In genomic region chr2:233449071-233449901, GRCh38 we compare ENCODE assay signal across 8 cellular contexts.
DNase-seq lines count a peak whose midpoint lies in the region; ATAC-seq, FAIRE-seq and TF ChIP-seq lines count a peak whose summit lies in the region.

No MANE protein-coding gene starts in this region.

- no peak for FAIRE-seq in astrocyte (lab: Jason Lieb, UNC)

- peak; percentile 66 for TF ChIP-seq CTCF in astrocyte (IDR thresholded peaks at IDR 0.05; ENCODE audit: insufficient read depth, low read depth, low read length)

- no peaks in the 10 kb centered on the region for H3K27me3 Mint-ChIP-seq in astrocyte (ENCODE audit: low read depth, unreplicated experiment)
- H3K27me3 Mint-ChIP-seq in stimulated activated naive B cell treated with anti-CD40 and anti-IgM and Interleukin-4, amounts not matched to agents 10 μg/mL and 1 μg/mL and 100 μg/mL, for 72 hours: no peaks in the 10 kb centered on the region

- no peaks in the 10 kb centered on the region for H3K79me2 ChIP-seq in astrocyte (ENCODE audit: insufficient read depth, low read length)

- H3K9ac ChIP-seq in astrocyte (ENCODE audit: low read length): no peak overlapping the region

- no peak overlapping the region for H3K4me2 ChIP-seq in astrocyte (ENCODE audit: low read length)

- H3K4me3 Mint-ChIP-seq in astrocyte (ENCODE audit: unreplicated experiment): no peak overlapping the region
- H3K4me3 Mint-ChIP-seq in stimulated activated naive B cell treated with anti-CD40 and anti-IgM and Interleukin-4, amounts not matched to agents 10 μg/mL and 1 μg/mL and 100 μg/mL, for 72 hours: no peak overlapping the region

- DNase-seq in HEK293T (ENCODE audit: extremely low spot score): peak; percentile 69
- peak; percentile 14 for DNase-seq in astrocyte (ENCODE audit: low read depth)
- DNase-seq in hepatic stellate cell (ENCODE audit: low spot score): peak; percentile 73
- no peak for DNase-seq in stimulated activated naive B cell treated with anti-CD40 and anti-IgM and Interleukin-4, amounts not matched to agents 10 μg/mL and 1 μg/mL and 100 μg/mL, for 72 hours
- no peak for DNase-seq in A172 (ENCODE audit: low spot score)

- no peak overlapping the region for H2AFZ ChIP-seq in astrocyte (ENCODE audit: low read depth, low read length)

- ATAC-seq in stimulated activated naive B cell treated with anti-CD40 and anti-IgM and Interleukin-4, amounts not matched to agents 10 μg/mL and 1 μg/mL and 100 μg/mL, for 72 hours (replicated peaks): no peak
- ATAC-seq in HG03571 (IDR thresholded peaks at IDR 0.05; ENCODE audit: unreplicated experiment): no peak
- no peak for ATAC-seq in GM21786 (IDR thresholded peaks at IDR 0.05; ENCODE audit: unreplicated experiment)
- no peak for ATAC-seq in GM18861 (IDR thresholded peaks at IDR 0.05; ENCODE audit: unreplicated experiment)

- H3K36me3 Mint-ChIP-seq in astrocyte (ENCODE audit: low read depth, unreplicated experiment): peaks cover 9% of the 10 kb centered on the region
- H3K36me3 Mint-ChIP-seq in stimulated activated naive B cell treated with anti-CD40 and anti-IgM and Interleukin-4, amounts not matched to agents 10 μg/mL and 1 μg/mL and 100 μg/mL, for 72 hours: peaks cover 54 to 67% of the 10 kb centered on the region in 2 donors

- H3K27me3 ChIP-seq in astrocyte (ENCODE audit: insufficient read depth, low read length): no peaks in the 10 kb centered on the region

- no peaks in the 10 kb centered on the region for H3K4me1 ChIP-seq in astrocyte (ENCODE audit: insufficient read depth, low read length)

- peak overlapping the region; percentile 50 for H3K27ac Mint-ChIP-seq in astrocyte (ENCODE audit: unreplicated experiment)
- H3K27ac Mint-ChIP-seq in stimulated activated naive B cell treated with anti-CD40 and anti-IgM and Interleukin-4, amounts not matched to agents 10 μg/mL and 1 μg/mL and 100 μg/mL, for 72 hours: peak overlapping the region; percentile 76

- POLR2A ChIA-PET in HEK293T (lab: Yijun Ruan, JAX): no interaction called here

- no peaks in the 10 kb centered on the region for H3K9me3 Mint-ChIP-seq in astrocyte (ENCODE audit: unreplicated experiment)
- no peaks in the 10 kb centered on the region for H3K9me3 Mint-ChIP-seq in stimulated activated naive B cell treated with anti-CD40 and anti-IgM and Interleukin-4, amounts not matched to agents 10 μg/mL and 1 μg/mL and 100 μg/mL, for 72 hours

- H3K4me3 ChIP-seq in astrocyte (ENCODE audit: insufficient read depth, low read depth, low read length): no peak overlapping the region

- H4K20me1 ChIP-seq in astrocyte (ENCODE audit: insufficient read depth, low read length): no peaks in the 10 kb centered on the region

- H3K4me1 Mint-ChIP-seq in astrocyte (ENCODE audit: low read depth, unreplicated experiment): no peaks in the 10 kb centered on the region
- H3K4me1 Mint-ChIP-seq in stimulated activated naive B cell treated with anti-CD40 and anti-IgM and Interleukin-4, amounts not matched to agents 10 μg/mL and 1 μg/mL and 100 μg/mL, for 72 hours: peaks cover 10 to 25% of the 10 kb centered on the region in 2 donors

- CTCF ChIA-PET in HEK293T (lab: Yijun Ruan, JAX): interaction anchor here (0.6 to 1.1 kb wide), 5 partner anchors 14 to 817 kb away, joined by 3 to 4 read pairs (median 3); no protein-coding TSS in a partner anchor

- H3K36me3 ChIP-seq in astrocyte (ENCODE audit: insufficient read depth, low read length): peaks cover 3% of the 10 kb centered on the region

- H3K9me3 ChIP-seq in astrocyte (ENCODE audit: insufficient read depth, low read depth, low read length): no peaks in the 10 kb centered on the region

- no peak overlapping the region for H3K27ac ChIP-seq in astrocyte (ENCODE audit: low read depth, low read length)

TF ChIP-seq in HEK293T, 16 proteins besides CTCF, POLR2A, EP300 and RAD21:
- TF ChIP-seq ZNF384 (IDR thresholded peaks at IDR 0.05): no peak
- no peak for TF ChIP-seq SP1 (IDR thresholded peaks at IDR 0.05)
- no peak for TF ChIP-seq LEF1 (IDR thresholded peaks at IDR 0.05; ENCODE audit: borderline replicate concordance)
- TF ChIP-seq ELF4 (IDR thresholded peaks at IDR 0.05): no peak
- no peak for TF ChIP-seq TARDBP (IDR thresholded peaks at IDR 0.05)
- TF ChIP-seq BHLHE40 (IDR thresholded peaks at IDR 0.05; ENCODE audit: borderline replicate concordance): no peak
- TF ChIP-seq CTBP1 (IDR thresholded peaks at IDR 0.05; ENCODE audit: borderline replicate concordance): no peak
- no peak for TF ChIP-seq ARNT (IDR thresholded peaks at IDR 0.05)
- no peak for TF ChIP-seq PKNOX1 (IDR thresholded peaks at IDR 0.05)
- TF ChIP-seq SUZ12 (IDR thresholded peaks at IDR 0.05): no peak
- no peak for TF ChIP-seq NFRKB (IDR thresholded peaks at IDR 0.05)
- TF ChIP-seq FOXM1 (IDR thresholded peaks at IDR 0.05; ENCODE audit: borderline replicate concordance): no peak
- TF ChIP-seq HDGF (IDR thresholded peaks at IDR 0.05; ENCODE audit: borderline replicate concordance): no peak
- TF ChIP-seq FOXA1 (IDR thresholded peaks at IDR 0.05): no peak
- TF ChIP-seq FOXK2 (IDR thresholded peaks at IDR 0.05): no peak
- TF ChIP-seq L3MBTL2 (conservative IDR thresholded peaks at IDR 0.05): no peak

Comparison
In these comparisons a context has a peak if more than half of its experiments do, and no peak if none do; other contexts are left out.
1. DNase-seq: peak in HEK293T (single experiment), astrocyte (single experiment) and hepatic stellate cell (single experiment); none in stimulated activated naive B cell treated with anti-CD40 and anti-IgM and Interleukin-4, amounts not matched to agents 10 μg/mL and 1 μg/mL and 100 μg/mL, for 72 hours (single experiment) and A172 (single experiment).